In the genomic region with DNA sequence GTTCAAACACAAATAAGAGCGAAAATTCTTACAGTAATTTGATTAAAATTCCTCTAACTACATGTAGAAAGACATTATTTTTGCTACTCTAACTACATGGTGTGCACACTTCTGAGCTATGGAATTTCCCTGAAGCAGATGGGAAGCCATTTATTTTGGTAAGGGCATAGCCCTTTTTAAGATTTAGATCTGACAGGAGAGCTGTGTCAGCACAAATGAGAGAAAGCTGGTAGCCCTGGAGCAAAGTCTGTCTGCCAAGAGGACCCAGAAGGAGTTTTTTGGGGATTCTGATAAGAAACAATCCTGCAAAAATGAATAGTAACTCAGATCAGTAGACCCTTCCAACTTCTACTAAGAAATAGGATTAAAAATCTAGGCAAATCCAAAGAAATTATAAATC, we compare ENCODE assay signal across 20 cellular contexts.
"Had no signal": no experiment of that assay in that cellular context is flagged by ENCODE, and none has a peak within 500 bp of the region (broad histone marks: within the 10 kb centered on the region; RNA-seq: fewer than 3 reads in every experiment).

No MANE protein-coding gene starts in this region.

- ATAC-seq: Panc1, PC-3, Right ventricle myocardium inferior had no signal

- H3K27me3 ChIP-seq: MG63, SJCRH30 had no signal

- H3K27ac ChIP-seq: SJCRH30 had no signal

- H3K9me3 ChIP-seq: MG63, SJCRH30 had no signal

- DNase-seq: Karpas-422, KG1, MG63, NCI-H1092, NCI-H1105 treated with DMSO at 0.1 percent for 48 hours, NCI-H1417 treated with DMSO at 0.1 percent for 48 hours, NCI-H146, NCI-H1694 treated with DMSO at 0.1 percent for 48 hours, NCI-H1930, NCI-H2081, NCI-H2107, NCI-H2227 treated with DMSO at 0.1 percent for 48 hours, NCI-H524, NCI-H526 treated with DMSO at 0.1 percent for 48 hours, NCI-H748 treated with DMSO at 0.1 percent for 48 hours, PC-3, SHP77 treated with DMSO at 0.1 percent for 48 hours, SJCRH30 had no signal

- H3K4me3 ChIP-seq: MG63, SJCRH30 had no signal

- H3K4me1 ChIP-seq: SJCRH30 had no signal

- H3K36me3 ChIP-seq: MG63, SJCRH30 had no signal
